ENCODE assay signal across 15 cellular contexts in the genomic region with DNA sequence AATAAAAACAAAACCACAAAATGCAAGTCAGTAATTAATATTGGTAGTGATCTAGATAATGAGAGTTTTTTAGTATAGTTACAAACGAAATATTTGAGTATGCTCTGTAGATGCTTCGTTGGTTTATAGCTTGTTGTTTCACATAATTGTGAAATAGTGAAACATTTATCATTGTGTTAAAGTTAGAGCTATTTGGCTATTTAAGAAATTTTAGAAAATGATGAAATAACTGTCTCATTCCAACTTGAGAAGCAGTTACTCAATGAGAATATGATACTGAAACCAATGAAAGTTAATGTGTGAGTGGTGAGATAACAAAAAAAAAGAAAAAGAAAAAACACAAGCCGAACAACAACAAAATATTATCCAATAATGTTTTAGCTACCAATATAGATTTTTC.
A peak's percentile ranks its signal among the peaks of the same experiment; 100 is the strongest.
DNase-seq lines count a peak whose midpoint lies in the region; ATAC-seq and TF ChIP-seq lines count a peak whose summit lies in the region.
"Had no signal": no experiment of that assay in that cellular context is flagged by ENCODE, and none has a peak within 500 bp of the region (broad histone marks: within the 10 kb centered on the region; RNA-seq: fewer than 3 reads in every experiment).

No MANE protein-coding gene starts in this region.

- no peaks in the 10 kb centered on the region for H3K27me3 ChIP-seq in mammary epithelial cell (ENCODE audit: insufficient read depth, low read length)
- H3K27me3 ChIP-seq in right cardiac atrium (ENCODE audit: control insufficient read depth, insufficient read depth): no peaks in the 10 kb centered on the region
- no peaks in the 10 kb centered on the region for H3K27me3 ChIP-seq in uterus
- H3K27me3 ChIP-seq in smooth muscle cell (ENCODE audit: low read depth): no peaks in the 10 kb centered on the region
- H3K27me3 ChIP-seq in prostate gland (replicated peaks; ENCODE audit: insufficient read depth): no peaks in the 10 kb centered on the region
- H3K27me3 ChIP-seq: hepatocyte had no signal

- dilution Hi-C loops in mammary epithelial cell (cut with HindIII; ENCODE audit: low sequenced_read_pairs): no loop called here

- H3K27ac ChIP-seq in mammary epithelial cell (ENCODE audit: insufficient read depth, low read depth, low read length): no peak overlapping the region
- H3K27ac ChIP-seq in coronary artery: peak overlapping the region; percentile 54 to 85
- H3K27ac ChIP-seq in right cardiac atrium (ENCODE audit: low read length): no peak overlapping the region
- peak overlapping the region; percentile 68 to 71 for H3K27ac ChIP-seq in uterus
- no peak overlapping the region for H3K27ac ChIP-seq in smooth muscle cell (ENCODE audit: low read depth)
- H3K27ac ChIP-seq in prostate gland: no peak overlapping the region
- H3K27ac ChIP-seq: hepatocyte had no signal

- TF ChIP-seq CTCF in MCF 10A (IDR thresholded peaks at IDR 0.05; ENCODE audit: unreplicated experiment) (no peak), mammary epithelial cell (conservative IDR thresholded peaks at IDR 0.05 in 1 of 2, IDR thresholded peaks at IDR 0.05 in 1 of 2; ENCODE audit: extremely low read depth in 1 of 2, insufficient read depth in 1 of 2, low read depth in 1 of 2, low read length in 2 of 2) (no peak), coronary artery (IDR thresholded peaks at IDR 0.05) (no peak), uterus (IDR thresholded peaks at IDR 0.05) (no peak), smooth muscle cell (IDR thresholded peaks at IDR 0.05; ENCODE audit: borderline replicate concordance, insufficient read depth, poor library complexity, severe bottlenecking) (no peak), GM20000 (IDR thresholded peaks at IDR 0.05; ENCODE audit: extremely low read depth, missing control alignments) (no peak), prostate gland (IDR thresholded peaks at IDR 0.05) (no peak)

- H2AFZ ChIP-seq in mammary epithelial cell (ENCODE audit: low read depth, low read length) (no peak overlapping the region), smooth muscle cell (ENCODE audit: low read depth) (no peak overlapping the region)
- H2AFZ ChIP-seq: hepatocyte had no signal

- H3K4me1 ChIP-seq in mammary epithelial cell (ENCODE audit: insufficient read depth, low read length): no peaks in the 10 kb centered on the region
- H3K4me1 ChIP-seq in right cardiac atrium (ENCODE audit: control insufficient read depth, insufficient read depth, low read length): peaks cover 2% of the 10 kb centered on the region
- H3K4me1 ChIP-seq in uterus: no peaks in the 10 kb centered on the region
- H3K4me1 ChIP-seq in smooth muscle cell (ENCODE audit: low read depth): peaks cover 9% of the 10 kb centered on the region
- H3K4me1 ChIP-seq in prostate gland (replicated peaks): no peaks in the 10 kb centered on the region

- intact Hi-C loops in MCF 10A (cut with micrococcal nuclease): no loop called here
- intact Hi-C loops in mammary epithelial cell (cut with micrococcal nuclease): no loop called here
- intact Hi-C loops in right cardiac atrium (cut with DNase I): no loop called here
- intact Hi-C loops in uterus (cut with DNase I; ENCODE audit: low total_unique reads): no loop called here
- intact Hi-C loops in prostate gland (cut with DNase I): no loop called here

- no peak overlapping the region for H3K4me3 Mint-ChIP-seq in MCF 10A (ENCODE audit: unreplicated experiment)
- H3K4me3 Mint-ChIP-seq: activated naive CD8-positive, alpha-beta T cell had no signal

- POLR2A ChIA-PET in MCF 10A (lab: Yijun Ruan, JAX): no interaction called here

- no peaks in the 10 kb centered on the region for H4K20me1 ChIP-seq in mammary epithelial cell (ENCODE audit: insufficient read depth, low read length)
- H4K20me1 ChIP-seq in smooth muscle cell (ENCODE audit: low read depth): no peaks in the 10 kb centered on the region

- 62% methylated on average over 3 of the region's 3 CpGs for WGBS in mammary epithelial cell (ENCODE audit: low coverage, missing lambda C conversion rate)
- 37% methylated on average over 3 of the region's 3 CpGs for WGBS in right cardiac atrium
- WGBS in smooth muscle cell (ENCODE audit: low lambda C conversion rate): 85% methylated on average over 3 of the region's 3 CpGs
- 60% methylated on average over 3 of the region's 3 CpGs for WGBS in prostate gland

- no peaks in the 10 kb centered on the region for H3K36me3 Mint-ChIP-seq in MCF 10A (ENCODE audit: insufficient read depth, unreplicated experiment)
- H3K36me3 Mint-ChIP-seq: activated naive CD8-positive, alpha-beta T cell had no signal

- H3K36me3 ChIP-seq in mammary epithelial cell (ENCODE audit: insufficient read depth, low read length) (no peaks in the 10 kb centered on the region), uterus (no peaks in the 10 kb centered on the region), smooth muscle cell (ENCODE audit: low read depth) (peaks cover 2% of the 10 kb centered on the region), prostate gland (no peaks in the 10 kb centered on the region)

- H3K9ac ChIP-seq in mammary epithelial cell (ENCODE audit: insufficient read depth, low read length) (no peak overlapping the region), smooth muscle cell (ENCODE audit: low read depth) (no peak overlapping the region)

- peak; percentile 21 to 51 for ATAC-seq in right cardiac atrium
- ATAC-seq: left colon had no signal

- no peaks in the 10 kb centered on the region for H3K9me3 Mint-ChIP-seq in MCF 10A (ENCODE audit: unreplicated experiment)

- no peaks in the 10 kb centered on the region for H3K27me3 Mint-ChIP-seq in MCF 10A (ENCODE audit: insufficient read depth, unreplicated experiment)
- H3K27me3 Mint-ChIP-seq: progenitor cell of endocrine pancreas had no signal

- TF ChIP-seq POLR2A in uterus (IDR thresholded peaks at IDR 0.05) (no peak), prostate gland (IDR thresholded peaks at IDR 0.05) (no peak)

- H3K4me2 ChIP-seq in mammary epithelial cell (ENCODE audit: insufficient read depth, low read depth, low read length) (no peak overlapping the region), smooth muscle cell (no peak overlapping the region)
- H3K4me2 ChIP-seq: hepatocyte had no signal

- DNase-seq in MCF 10A (ENCODE audit: unreplicated experiment) (peak; percentile 35), mammary epithelial cell (no peak), coronary artery (ENCODE audit: low spot score) (no peak), right cardiac atrium (no peak), uterus (no peak), smooth muscle cell (lab: John Stamatoyannopoulos, UW; ENCODE audit: unreplicated experiment) (no peak), GM20000 (ENCODE audit: low spot score) (no peak), prostate gland (ENCODE audit: low spot score) (no peak)
- DNase-seq: cerebellar nuclear complex, left colon, MM.1S, NCI-H2081 had no signal

- H3F3A ChIP-seq in smooth muscle cell (ENCODE audit: low read depth): no peaks in the 10 kb centered on the region

- no peaks in the 10 kb centered on the region for H3K79me2 ChIP-seq in mammary epithelial cell (ENCODE audit: insufficient read depth, low read length)
- no peaks in the 10 kb centered on the region for H3K79me2 ChIP-seq in smooth muscle cell (ENCODE audit: low read depth)
- H3K79me2 ChIP-seq: hepatocyte had no signal

- peaks cover 19% of the 10 kb centered on the region for H3K4me1 Mint-ChIP-seq in MCF 10A (ENCODE audit: insufficient read depth, unreplicated experiment)

- BruUV-seq in MCF 10A (replicated peaks; lab: Mats Ljungman, UMichigan) (no TSS peak), mammary epithelial cell (replicated peaks; lab: Mats Ljungman, UMichigan) (no TSS peak)

- peak overlapping the region; percentile 24 for H3K27ac Mint-ChIP-seq in MCF 10A (ENCODE audit: low read depth, unreplicated experiment)
- H3K27ac Mint-ChIP-seq: activated naive CD8-positive, alpha-beta T cell; progenitor cell of endocrine pancreas had no signal

- CTCF ChIA-PET in MCF 10A (lab: Yijun Ruan, JAX) (no interaction called here), mammary epithelial cell (lab: Charles Lee; ENCODE audit: low non-redundant PET) (no interaction called here)

- no peak overlapping the region for H3K4me3 ChIP-seq in mammary epithelial cell (replicated peaks in 1 of 3; ENCODE audit: insufficient read depth in 1 of 3, low read depth in 2 of 3, low read length in 3 of 3)
- peak overlapping the region; percentile 39 for H3K4me3 ChIP-seq in coronary artery
- H3K4me3 ChIP-seq in right cardiac atrium (ENCODE audit: low read length): no peak overlapping the region
- H3K4me3 ChIP-seq in uterus: no peak overlapping the region
- H3K4me3 ChIP-seq in smooth muscle cell: no peak overlapping the region
- H3K4me3 ChIP-seq in prostate gland: no peak overlapping the region
- H3K4me3 ChIP-seq: hepatocyte had no signal

- in situ Hi-C loops in mammary epithelial cell (cut with MboI; ENCODE audit: low sequenced_read_pairs in 2 of 2): no loop called here

- H3K9me3 ChIP-seq in mammary epithelial cell (replicated peaks; ENCODE audit: insufficient read depth, low read length): no peaks in the 10 kb centered on the region
- H3K9me3 ChIP-seq in right cardiac atrium (ENCODE audit: control insufficient read depth, low read length): no peaks in the 10 kb centered on the region
- H3K9me3 ChIP-seq in uterus: no peaks in the 10 kb centered on the region
- no peaks in the 10 kb centered on the region for H3K9me3 ChIP-seq in smooth muscle cell (replicated peaks; ENCODE audit: low read depth)
- no peaks in the 10 kb centered on the region for H3K9me3 ChIP-seq in prostate gland

Comparison
In these comparisons a context has a peak if more than half of its experiments do, and no peak if none do; other contexts are left out.
1. H3K27ac ChIP-seq: peak in coronary artery (2 of 2) and uterus (2 of 2); none in mammary epithelial cell (single experiment), right cardiac atrium (single experiment), smooth muscle cell (single experiment) and prostate gland (0 of 2).